8 cellular contexts compared by ENCODE assay signal in the genomic region with DNA sequence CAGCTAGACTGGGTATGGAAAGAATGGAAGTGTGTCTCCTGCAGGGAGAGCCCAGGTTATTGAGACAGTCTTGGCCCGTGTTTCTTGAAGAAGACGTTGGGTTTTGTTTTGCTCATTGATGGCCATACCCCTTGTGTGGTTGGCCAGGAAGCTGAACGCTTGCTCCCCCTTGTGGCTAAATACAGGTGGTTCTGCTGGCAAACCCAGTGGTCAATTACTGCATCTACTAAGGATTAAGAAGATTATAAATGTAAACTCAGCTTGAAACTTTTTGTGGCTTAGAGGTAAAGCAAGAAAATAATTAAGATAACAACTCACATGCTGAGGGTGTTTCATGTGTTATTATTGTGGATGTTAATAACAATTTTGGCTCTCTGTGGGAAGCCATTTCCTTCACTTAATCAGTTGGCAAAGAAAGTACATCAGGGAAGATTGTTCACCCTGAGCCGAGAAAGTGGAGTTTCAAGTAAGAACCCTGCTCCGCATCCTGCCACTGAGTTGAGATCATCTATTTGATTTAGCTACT.
DNase-seq lines count a peak whose midpoint lies in the region; ATAC-seq and TF ChIP-seq lines count a peak whose summit lies in the region.

No MANE protein-coding gene starts in this region.

- H3K36me3 ChIP-seq in GM06990 (ENCODE audit: control insufficient read depth, insufficient read depth, low read length) = no peaks in the 10 kb centered on the region

- H3K4me1 ChIP-seq in H9 (ENCODE audit: insufficient read depth, low read length) = peaks cover 16% of the 10 kb centered on the region

- no peak overlapping the region for H4K5ac ChIP-seq in H9 (ENCODE audit: insufficient read length, low read depth, low read length)

- H2BK5ac ChIP-seq in H9 (ENCODE audit: insufficient read length, low read length) = no peak overlapping the region

- H2AK5ac ChIP-seq in H9 (ENCODE audit: insufficient read length, low read length) = no peak overlapping the region

- H3K4ac ChIP-seq in H9 (ENCODE audit: low read depth, low read length) = no peak overlapping the region

- H3K27me3 Mint-ChIP-seq in H9 (ENCODE audit: low read depth) (no peaks in the 10 kb centered on the region; the same call in 1 of the 2 replicates), T-cell (peaks cover 24 to 25% of the 10 kb centered on the region in 2 donors), brain (no peaks in the 10 kb centered on the region)

- no peak overlapping the region for H3K23ac ChIP-seq in H9 (ENCODE audit: insufficient read length, low read depth, low read length)

- H3K18ac ChIP-seq in H9 (ENCODE audit: insufficient read length, low read depth, low read length) = no peak overlapping the region

- no peak overlapping the region for H2BK15ac ChIP-seq in H9 (ENCODE audit: low read depth, low read length)

- H2BK120ac ChIP-seq in H9 (ENCODE audit: low read depth, low read length, poor library complexity, severe bottlenecking) = no peak overlapping the region

- H3K4me3 ChIP-seq in GM06990 (replicated peaks; ENCODE audit: low read depth, low read length) = no peak overlapping the region

- H3K27ac Mint-ChIP-seq in H9 = peak overlapping the region in 2 of 3 experiments; percentile 38 to 41; a peak in 2 of 7 replicates
- no peak overlapping the region for H3K27ac Mint-ChIP-seq in T-cell
- H3K27ac Mint-ChIP-seq in brain = peak overlapping the region in 3 of 5 experiments; percentile 57 to 85 (median 63)

- H3K27me3 ChIP-seq in GM06990 (replicated peaks; ENCODE audit: control insufficient read depth, insufficient read depth, low read length) (no peaks in the 10 kb centered on the region), H9 (ENCODE audit: insufficient read depth, low read length) (no peaks in the 10 kb centered on the region)

- POLR2A ChIA-PET in T-cell (lab: Charles Lee) = no interaction called here

- no peak overlapping the region for H4K91ac ChIP-seq in H9 (ENCODE audit: insufficient read length, low read depth, low read length)

- no peak overlapping the region for H3K4me2 ChIP-seq in H9 (ENCODE audit: insufficient read depth, insufficient read length, low read length)

- no peaks in the 10 kb centered on the region for H3K23me2 ChIP-seq in H9 (ENCODE audit: insufficient read length, low read depth, low read length, poor library complexity, severe bottlenecking)

- H3K36me3 Mint-ChIP-seq in H9 (ENCODE audit: insufficient read depth in 1 of 3, low read depth in 3 of 3) (no peaks in the 10 kb centered on the region; a peak in 1 of 7 replicates), T-cell (no peaks in the 10 kb centered on the region), brain (peaks cover 9% of the 10 kb centered on the region)

- no peaks in the 10 kb centered on the region for H3K9me3 ChIP-seq in H9 (ENCODE audit: control insufficient read depth, low read depth, low read length)

- ATAC-seq in T-cell (replicated peaks in 1 of 4) = peak; percentile 50 to 57 (median 54)
- ATAC-seq in HG03139 (IDR thresholded peaks at IDR 0.05; ENCODE audit: unreplicated experiment) = no peak

- H3K4me3 Mint-ChIP-seq in H9 (no peak overlapping the region), T-cell (peak overlapping the region in 1 of 3 donors; percentile 11), brain (peak overlapping the region in 2 of 5 experiments; percentile 27 to 70)

- no peak overlapping the region for H2BK12ac ChIP-seq in H9 (ENCODE audit: insufficient read length, low read depth, low read length)

- WGBS in H9 (ENCODE audit: extremely low coverage, insufficient read length, low lambda C conversion rate) = no CpG with 5 or more reads among the region's 5 CpGs

- no peak overlapping the region for H3K9ac ChIP-seq in H9 (ENCODE audit: extremely low read depth, insufficient read length, low read length)

- H2AFZ ChIP-seq in H9 (ENCODE audit: low read length) = no peak overlapping the region

- peaks cover 40 to 46% of the 10 kb centered on the region in 2 experiments for H3K4me1 Mint-ChIP-seq in H9
- peaks cover 8 to 16% (median 12%) of the 10 kb centered on the region in 3 donors for H3K4me1 Mint-ChIP-seq in T-cell
- peaks cover 59% of the 10 kb centered on the region for H3K4me1 Mint-ChIP-seq in brain

- H4K8ac ChIP-seq in H9 (replicated peaks; ENCODE audit: insufficient read length, low read depth, low read length) = no peak overlapping the region

- H3K9me3 Mint-ChIP-seq in H9 = no peaks in the 10 kb centered on the region
- no peaks in the 10 kb centered on the region for H3K9me3 Mint-ChIP-seq in T-cell
- H3K9me3 Mint-ChIP-seq in brain = peaks cover 0 to 3% (median 0%) of the 10 kb centered on the region in 5 experiments

- no peak overlapping the region for H2BK20ac ChIP-seq in H9 (ENCODE audit: low read depth, low read length, poor library complexity, severe bottlenecking)

- DNase-seq in GM06990 (ENCODE audit: extremely low read depth, insufficient read length) (no peak), H9 (peak; percentile 71), NCI-H1048 (lab: John Stamatoyannopoulos, UW) (peak; percentile 28), T-cell (peak in 25 of 34 experiments; percentile 3 to 44 (median 17)), iris pigment epithelial cell (ENCODE audit: low read depth) (peak; percentile 64)
- DNase-seq in stimulated activated CD4-positive, alpha-beta T cell treated with anti-CD3 and anti-CD28 coated beads, Interleukin-1b, Interleukin-23, amount 100 ng/mL, for 4 hours (ENCODE audit: low read depth in 2 of 2) = peak; percentile 6 to 18

- TF ChIP-seq CTCF in GM06990 (IDR thresholded peaks at IDR 0.05; ENCODE audit: insufficient read depth, low read length, poor library complexity, severe bottlenecking) (peak; percentile 89), H9 (conservative IDR thresholded peaks at IDR 0.05) (peak; percentile 94), brain (conservative IDR thresholded peaks at IDR 0.05) (peak; percentile 69 to 79)

- no peak overlapping the region for H3K27ac ChIP-seq in H9 (ENCODE audit: insufficient read length, low read depth, low read length)

- H4K20me1 ChIP-seq in H9 (ENCODE audit: control insufficient read depth, insufficient read depth, insufficient read length) = no peaks in the 10 kb centered on the region

- H3K14ac ChIP-seq in H9 (ENCODE audit: insufficient read depth, low read length) = no peak overlapping the region

- no peak overlapping the region for H3K56ac ChIP-seq in H9 (ENCODE audit: insufficient read length, low read depth, low read length)

- H3T11ph ChIP-seq in H9 (ENCODE audit: low read length) = no peak overlapping the region

- H3K79me1 ChIP-seq in H9 (ENCODE audit: insufficient read depth, low read depth, low read length, poor library complexity, severe bottlenecking) = no peaks in the 10 kb centered on the region

- peaks cover 5% of the 10 kb centered on the region; the same call in 1 of the 2 replicates for H3K79me2 ChIP-seq in H9 (ENCODE audit: insufficient read depth, low read length)

- CTCF ChIA-PET in T-cell (lab: Charles Lee) = interaction anchor here (0.6 to 1.8 kb wide), 5 partner anchors 9 to 285 kb away, joined by 3 to 7 read pairs (median 3); partner anchors contain the start of gene NEDD4L (in 1 of the 2)

Comparison
In these comparisons a context has a peak if more than half of its experiments do, and no peak if none do; other contexts are left out.
1. H3K27ac Mint-ChIP-seq: peak in H9 (2 of 3) and brain (3 of 5); none in T-cell (0 of 2).
2. Peak in every context shown above with its lines, with median percentiles within 50 percentile points of each other: CTCF ChIP-seq.